2 cellular contexts compared by ENCODE assay signal in genomic region chr19:57667220-57667619, GRCh38.
TF ChIP-seq lines count a peak whose summit lies in the region.

No MANE protein-coding gene starts in this region.

TF ChIP-seq in HEK293, 187 proteins besides CTCF, POLR2A, EP300 and RAD21:
- TF ChIP-seq REST (tag by site-specific recombination; IDR thresholded peaks at IDR 0.05): peak; percentile 87
- no peak for TF ChIP-seq ZNF354C (tag by site-specific recombination; IDR thresholded peaks at IDR 0.05; ENCODE audit: borderline replicate concordance, low read depth)
- no peak for TF ChIP-seq ZNF223 (tag by site-specific recombination; IDR thresholded peaks at IDR 0.05)
- no peak for TF ChIP-seq ZNF146 (tag by site-specific recombination; IDR thresholded peaks at IDR 0.05)

TF ChIP-seq in GM12878, 131 proteins besides CTCF, POLR2A, EP300 and RAD21:
- no peak for TF ChIP-seq MEF2A (IDR thresholded peaks at IDR 0.05; ENCODE audit: insufficient read depth, low read depth, low read length)
- no peak for TF ChIP-seq SIX5 (IDR thresholded peaks at IDR 0.05; ENCODE audit: low read depth, low read length, severe bottlenecking)
- peak; percentile 45; the same call in 1 of the 2 replicates for TF ChIP-seq REST (IDR thresholded peaks at IDR 0.05; ENCODE audit: low read depth, low read length)
- TF ChIP-seq MYB (IDR thresholded peaks at IDR 0.05; ENCODE audit: borderline replicate concordance, low read depth, low read length): no peak
- no peak for TF ChIP-seq LARP7 (IDR thresholded peaks at IDR 0.05)
- no peak for TF ChIP-seq RB1 (IDR thresholded peaks at IDR 0.05; ENCODE audit: borderline replicate concordance)
